In the genomic region with DNA sequence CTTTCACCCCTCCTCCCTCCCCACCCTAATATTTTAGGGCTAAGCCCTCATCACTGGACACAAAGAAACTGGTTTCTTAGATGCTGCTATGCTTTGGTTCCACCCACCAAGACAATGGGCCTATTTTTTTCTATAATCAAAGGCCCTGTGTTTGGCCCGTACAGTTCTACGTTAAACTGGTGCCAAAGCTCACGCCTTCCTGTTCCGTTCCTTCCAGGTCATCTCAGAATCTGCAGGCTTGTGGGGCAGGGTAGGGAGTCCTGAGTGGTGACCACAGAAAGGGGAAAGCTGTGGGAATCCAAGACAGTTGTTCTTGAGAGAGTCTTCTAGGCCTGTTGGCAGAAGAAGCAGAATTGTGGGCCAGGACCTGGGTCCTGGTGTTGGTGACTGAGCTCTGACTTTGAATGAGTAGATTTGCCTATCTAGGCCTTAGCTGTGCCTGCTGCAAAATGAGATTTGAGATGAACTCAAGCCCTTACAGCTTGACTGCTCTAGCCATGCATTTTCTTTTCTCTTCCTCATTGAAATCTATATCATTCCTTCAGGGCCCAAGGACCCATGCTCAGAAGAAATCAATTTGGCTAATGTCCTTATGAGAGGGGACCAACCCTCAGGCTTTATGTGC, we compare ENCODE assay signal across 21 cellular contexts. TPM values are rescaled to one million over a fixed set of nuclear protein-coding genes. Genes with fewer than 3 reads are reported as not detected.
DNase-seq lines count a peak whose midpoint lies in the region; ATAC-seq, FAIRE-seq and TF ChIP-seq lines count a peak whose summit lies in the region.
"Had no signal": no experiment of that assay in that cellular context is flagged by ENCODE, and none has a peak within 500 bp of the region (broad histone marks: within the 10 kb centered on the region; RNA-seq: fewer than 3 reads in every experiment).

No MANE protein-coding gene starts in this region.

- H3K79me1 ChIP-seq in H1 (ENCODE audit: low read depth, low read length): no peaks in the 10 kb centered on the region

- intact Hi-C loops in mucosa of descending colon (cut with DNase I, micrococcal nuclease): no loop called here

- peak overlapping the region; percentile 93; the same call in 1 of the 2 replicates for H2BK20ac ChIP-seq in H1 (ENCODE audit: low read length)

- 0 out of 2 replicates have a peak overlapping the region, but pooled peaks have one; percentile 66 for H3K18ac ChIP-seq in H1 (ENCODE audit: extremely low read depth, low read length)

- no peak overlapping the region; the same call in 1 of the 2 replicates for H4K8ac ChIP-seq in H1 (ENCODE audit: extremely low read depth, insufficient read depth, low read length)

- H3K36me3 Mint-ChIP-seq in WTC11: peaks cover 2% of the 10 kb centered on the region; the same call in 1 of the 2 replicates

- no peak overlapping the region for H3K4me3 ChIP-seq in A549
- H3K4me3 ChIP-seq in H1 (ENCODE audit: extremely low read depth in 1 of 4, insufficient read depth in 2 of 4, low read depth in 3 of 4, low read length in 4 of 4): no peak overlapping the region
- H3K4me3 ChIP-seq in mucosa of descending colon: no peak overlapping the region
- H3K4me3 ChIP-seq: K562, pancreas had no signal

- TF ChIP-seq EP300 in A549 (IDR thresholded peaks at IDR 0.05): no peak
- TF ChIP-seq EP300 in H1 (IDR thresholded peaks at IDR 0.05; ENCODE audit: borderline replicate concordance in 1 of 2, low read depth in 2 of 2, low read length in 2 of 2): no peak

- no peak overlapping the region for H2AK5ac ChIP-seq in H1 (ENCODE audit: low read depth, low read length)

- H3K27me3 Mint-ChIP-seq in WTC11 (ENCODE audit: low read depth): peaks cover 4% of the 10 kb centered on the region

- no peak overlapping the region for H3K56ac ChIP-seq in H1 (replicated peaks; ENCODE audit: insufficient read length, low read depth, low read length)

- no peak overlapping the region for H3K27ac Mint-ChIP-seq in WTC11

- no peak overlapping the region for H2BK12ac ChIP-seq in H1 (ENCODE audit: low read depth, low read length)

- H3K79me2 ChIP-seq in H1 (ENCODE audit: control insufficient read depth in 1 of 2, insufficient read depth in 2 of 2, low read length in 2 of 2): no peaks in the 10 kb centered on the region

- H3K4me2 ChIP-seq in A549 (no peak overlapping the region), H1 (ENCODE audit: insufficient read depth in 1 of 2, low read depth in 2 of 2, low read length in 2 of 2) (no peak overlapping the region)

- no peak overlapping the region for H3K4me3 Mint-ChIP-seq in WTC11

- H3K23me2 ChIP-seq in H1 (ENCODE audit: low read depth, low read length): no peaks in the 10 kb centered on the region

- H3K14ac ChIP-seq in H1 (ENCODE audit: insufficient read length): no peak overlapping the region

- TF ChIP-seq POLR2A in A549 (IDR thresholded peaks at IDR 0.05; ENCODE audit: low read length) (no peak), H1 (IDR thresholded peaks at IDR 0.05; ENCODE audit: control extremely low read depth in 1 of 2, low read depth in 2 of 2, low read length in 2 of 2) (no peak)

- H2BK120ac ChIP-seq in H1 (replicated peaks; ENCODE audit: low read depth, low read length): no peak overlapping the region

- H3K23ac ChIP-seq in H1 (ENCODE audit: insufficient read length): no peak overlapping the region

- H3K9me3 Mint-ChIP-seq in WTC11: peaks cover 4% of the 10 kb centered on the region

- H3K4me1 Mint-ChIP-seq in WTC11: peaks cover 32% of the 10 kb centered on the region

- no peak overlapping the region for H3K9ac ChIP-seq in H1 (replicated peaks in 1 of 4; ENCODE audit: extremely low read depth in 1 of 4, low read depth in 3 of 4, low read length in 3 of 4)

- no peaks in the 10 kb centered on the region for H3K36me3 ChIP-seq in H1 (ENCODE audit: control insufficient read depth in 2 of 4, insufficient read depth in 4 of 4, low read length in 3 of 4)
- no peaks in the 10 kb centered on the region for H3K36me3 ChIP-seq in mucosa of descending colon (ENCODE audit: low read depth)
- H3K36me3 ChIP-seq: pancreas had no signal

- ATAC-seq in A549 (no peak), mucosa of descending colon (peak; percentile 37), WTC11 (no peak)
- ATAC-seq: K562, Panc1 had no signal

- peak overlapping the region; percentile 0 for H3K4ac ChIP-seq in H1 (replicated peaks; ENCODE audit: insufficient read length, low read depth, low read length)

- TF ChIP-seq RAD21 in A549 (conservative IDR thresholded peaks at IDR 0.05 in 1 of 2, IDR thresholded peaks at IDR 0.05 in 1 of 2): no peak
- no peak for TF ChIP-seq RAD21 in H1 (IDR thresholded peaks at IDR 0.05 in 1 of 2, conservative IDR thresholded peaks at IDR 0.05 in 1 of 2; ENCODE audit: low read depth in 2 of 2, low read length in 2 of 2)

- H3K4me1 ChIP-seq in A549 (no peaks in the 10 kb centered on the region), H1 (replicated peaks in 1 of 4; ENCODE audit: control insufficient read depth in 3 of 4, insufficient read depth in 4 of 4, low read length in 3 of 4) (peaks cover 0 to 2% (median under 1%) of the 10 kb centered on the region in 4 experiments; a peak in 3 of 7 replicates), mucosa of descending colon (ENCODE audit: low read depth) (peaks cover 11% of the 10 kb centered on the region)
- H3K4me1 ChIP-seq: pancreas had no signal

- FAIRE-seq in A549 (lab: Jason Lieb, UNC) (peak; percentile 51), H1 (lab: Jason Lieb, UNC) (no peak)
- FAIRE-seq: colon, G401.6, GM12891, K562, keratinocyte, pancreas, urothelium cell line had no signal

- H3K27ac ChIP-seq in A549: no peak overlapping the region
- H3K27ac ChIP-seq in H1 (ENCODE audit: low read depth, low read length): no peak overlapping the region
- H3K27ac ChIP-seq: pancreas had no signal

- no peak overlapping the region for H4K5ac ChIP-seq in H1 (ENCODE audit: insufficient read length, low read depth, low read length)

- no peaks in the 10 kb centered on the region for H3K27me3 ChIP-seq in H1 (replicated peaks in 1 of 4; ENCODE audit: control insufficient read depth in 3 of 4, extremely low read depth in 1 of 4, insufficient read depth in 3 of 4, low read length in 3 of 4)
- H3K27me3 ChIP-seq: pancreas had no signal

- H2BK15ac ChIP-seq in H1 (ENCODE audit: low read length): peak overlapping the region; percentile 84

- H2AFZ ChIP-seq in H1 (ENCODE audit: low read length): no peak overlapping the region

- WGBS in A549 (ENCODE audit: missing lambda C conversion rate): 96% methylated on average over 4 of the region's 4 CpGs
- WGBS in H1 (ENCODE audit: extremely low coverage in 1 of 2, insufficient coverage in 1 of 2, insufficient read length in 1 of 2, insufficient replicate concordance in 2 of 2, low coverage in 1 of 2, low lambda C conversion rate in 2 of 2, missing lambda C conversion rate in 1 of 2), 2 experiments: 99% methylated on average over 4 of the region's 4 CpGs; no CpG with 5 or more reads in 1 of the 2 experiments

- H4K91ac ChIP-seq in H1 (replicated peaks; ENCODE audit: insufficient read length, low read length): peak overlapping the region; percentile 23

- peak overlapping the region; percentile 46; the same call in 1 of the 2 replicates for H2BK5ac ChIP-seq in H1 (ENCODE audit: low read depth, low read length)

- H3K9me3 ChIP-seq in A549 (no peaks in the 10 kb centered on the region), H1 (ENCODE audit: insufficient read depth in 2 of 2, low read depth in 1 of 2, low read length in 1 of 2) (no peaks in the 10 kb centered on the region), mucosa of descending colon (no peaks in the 10 kb centered on the region)
- H3K9me3 ChIP-seq: pancreas had no signal

- DNase-seq in A549 (ENCODE audit: low read depth in 1 of 2, low spot score in 1 of 2) (no peak), NCI-H526 treated with DMSO at 0.1 percent for 48 hours (lab: John Stamatoyannopoulos, UW) (peak; percentile 19), H1 (ENCODE audit: low read depth in 1 of 2, low spot score in 2 of 2) (no peak), mucosa of descending colon (no peak), T1000 (lab: John Stamatoyannopoulos, UW) (no peak), WTC11 (ENCODE audit: low spot score) (no peak), activated T-cell treated with anti-CD3 and anti-CD28 coated beads for 4 hours (no peak)
- DNase-seq in activated naive CD4-positive, alpha-beta T cell (lab: John Stamatoyannopoulos, UW): no peak
- DNase-seq: activated CD4-positive, alpha-beta T cell treated with anti-CD3 and anti-CD28 coated beads, Interleukin-2, amount 50 U/mL, for 48 hours; NCI-H1092; NCI-H2107; pancreas; stimulated activated naive CD4-positive, alpha-beta T cell had no signal

- TF ChIP-seq CTCF in A549 (IDR thresholded peaks at IDR 0.05): no peak
- TF ChIP-seq CTCF in H1 (IDR thresholded peaks at IDR 0.05; ENCODE audit: control extremely low read depth in 1 of 3, insufficient read depth in 1 of 3, low read depth in 1 of 3, low read length in 3 of 3): no peak
- TF ChIP-seq CTCF in mucosa of descending colon (IDR thresholded peaks at IDR 0.05): no peak
- TF ChIP-seq CTCF in WTC11 (IDR thresholded peaks at IDR 0.05): no peak

- CTCF ChIA-PET in A549 (lab: Yijun Ruan, JAX): interaction anchor here (0.9 to 3.7 kb wide), 10 partner anchors 12 to 1305 kb away, joined by 3 to 34 read pairs (median 4); no protein-coding TSS in a partner anchor
- CTCF ChIA-PET in H1 (lab: Charles Lee; ENCODE audit: partially characterized antibody): interaction anchor here (0.8 to 3.6 kb wide), 8 partner anchors 10 to 80 kb away, joined by 3 to 18 read pairs (median 4); partner anchors contain the start of gene CEACAM1
- CTCF ChIA-PET in WTC11 (lab: Charles Lee): interaction anchor here (1.1 to 2.2 kb wide), 3 partner anchors 22 to 102 kb away, joined by 3 to 12 read pairs (median 4); no protein-coding TSS in a partner anchor

- H4K20me1 ChIP-seq in H1 (replicated peaks in 1 of 2; ENCODE audit: control insufficient read depth in 1 of 2, insufficient read depth in 2 of 2, low read length in 2 of 2): no peaks in the 10 kb centered on the region

- POLR2A ChIA-PET in A549 (lab: Yijun Ruan, JAX): no interaction called here
- POLR2A ChIA-PET in H1 (lab: Charles Lee; ENCODE audit: partially characterized antibody): no interaction called here
- POLR2A ChIA-PET in WTC11 (lab: Charles Lee): no interaction called here

RNA-seq across cellular contexts. Expression of gene CXCL17, which starts 19.1 kb away (rescaled TPM):
- polyA plus RNA-seq in A549 (2011; rRNA removed): 0.13 and 0.14 TPM in 2 replicates
- 0.08 and 0.09 TPM in 2 replicates for polyA plus RNA-seq in A549 (2012; cell fraction: cytosol; rRNA removed)
- not detected in 2 replicates for polyA plus RNA-seq in A549 (2012; cell fraction: nucleus; rRNA removed)
- not detected in 3 replicates for polyA plus RNA-seq in A549 (2017; fragmentation: RNase III; extraction: RNeasy Plus Mini Kit Qiagen cat#74134 plus additional on column Dnase treatment)
- not detected in 2 replicates for polyA minus RNA-seq in A549 (2011; rRNA and poly(A)+ RNA removed)
- total RNA-seq in H1 (2021; fragmentation: NEBNext Ultra II Directional; extraction: Animal tissue kit (Norgen Biotek cat#: 25700)): not detected in 2 replicates
- polyA plus RNA-seq in H1 (2011; rRNA removed): 0.11 TPM in 1 of 2 replicates, not detected in the other
- 0.09 TPM for polyA plus RNA-seq in H1 (2011; cell fraction: cytosol; rRNA removed)
- polyA plus RNA-seq in H1 (2011; cell fraction: nucleus; rRNA removed): not detected
- polyA plus RNA-seq in H1 (2012, experiment 1 of 2): not detected in 4 replicates
- not detected for polyA plus RNA-seq in H1 (2012, experiment 2 of 2)
- not detected for polyA plus RNA-seq in H1 (2013, experiment 1 of 2)
- 0.06 TPM for polyA plus RNA-seq in H1 (2013, experiment 2 of 2)
- polyA minus RNA-seq in H1 (2011; rRNA and poly(A)+ RNA removed): not detected in 2 replicates
- not detected for polyA minus RNA-seq in H1 (2011; cell fraction: cytosol; rRNA and poly(A)+ RNA removed)
- not detected for polyA minus RNA-seq in H1 (2011; cell fraction: nucleus; rRNA and poly(A)+ RNA removed)
- not detected for total RNA-seq in mucosa of descending colon
- total RNA-seq in WTC11 (2021): not detected in 3 replicates
- total RNA-seq: K562 had no signal
- polyA plus RNA-seq: AG04450, keratinocyte had no signal

RNA-seq across cellular contexts. Expression of gene LIPE, which starts 34.6 kb away (rescaled TPM):
- polyA plus RNA-seq in A549 (2011; rRNA removed) (1.6 and 2.6 TPM in 2 replicates), A549 (2017; fragmentation: RNase III; extraction: RNeasy Plus Mini Kit Qiagen cat#74134 plus additional on column Dnase treatment) (2.5 to 3.2 TPM (median 2.7 TPM) in 3 replicates), H1 (2011; rRNA removed) (8.7 and 17.0 TPM in 2 replicates)
- 4.3 and 6.6 TPM in 2 replicates for polyA plus RNA-seq in A549 (2012; cell fraction: cytosol; rRNA removed)
- 8.5 and 10.1 TPM in 2 replicates for polyA plus RNA-seq in A549 (2012; cell fraction: nucleus; rRNA removed)
- polyA minus RNA-seq in A549 (2011; rRNA and poly(A)+ RNA removed): 2.3 and 3.4 TPM in 2 replicates
- total RNA-seq in H1 (2021; fragmentation: NEBNext Ultra II Directional; extraction: Animal tissue kit (Norgen Biotek cat#: 25700)): 12.5 and 15.9 TPM in 2 replicates
- 10.3 TPM for polyA plus RNA-seq in H1 (2011; cell fraction: cytosol; rRNA removed)
- polyA plus RNA-seq in H1 (2011; cell fraction: nucleus; rRNA removed): 15.3 TPM
- 5.6 to 13.0 TPM (median 9.4 TPM) in 4 replicates for polyA plus RNA-seq in H1 (2012, experiment 1 of 2)
- 5.2 TPM for polyA plus RNA-seq in H1 (2012, experiment 2 of 2)
- 6.4 TPM for polyA plus RNA-seq in H1 (2013, experiment 1 of 2)
- 5.8 TPM for polyA plus RNA-seq in H1 (2013, experiment 2 of 2)
- 3.5 and 7.4 TPM in 2 replicates for polyA minus RNA-seq in H1 (2011; rRNA and poly(A)+ RNA removed)
- 10.0 TPM for polyA minus RNA-seq in H1 (2011; cell fraction: cytosol; rRNA and poly(A)+ RNA removed)
- polyA minus RNA-seq in H1 (2011; cell fraction: nucleus; rRNA and poly(A)+ RNA removed): 18.8 TPM
- total RNA-seq in mucosa of descending colon (10 to 100 TPM in 2 of 3 donors, 1 to 10 TPM in 1; 7.9 to 11.7 (median 10.0) TPM), WTC11 (2021) (10.2 to 11.7 TPM (median 11.5 TPM) in 3 replicates)
- polyA plus RNA-seq: K562 had no signal
